ENCODE assay signal across 23 cellular contexts in the genomic region with DNA sequence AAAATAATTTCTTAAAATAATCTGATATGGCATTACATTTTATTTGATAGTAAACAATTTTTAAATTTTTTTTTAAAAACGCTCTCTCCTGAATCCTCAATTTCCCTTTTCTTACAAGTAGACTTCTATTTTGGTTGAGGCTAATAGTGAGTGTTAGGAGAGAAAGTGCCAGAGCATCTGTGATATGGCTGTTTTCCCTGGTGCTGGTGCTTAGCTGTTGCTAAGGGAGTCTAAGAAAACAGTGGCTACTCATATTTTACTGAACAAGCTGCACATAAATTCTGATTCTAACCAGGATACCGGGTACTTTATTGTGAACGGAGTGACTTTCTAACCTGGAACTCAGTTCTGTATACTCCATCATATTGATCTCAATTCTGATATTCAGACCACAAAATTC.
"Had no signal": no experiment of that assay in that cellular context is flagged by ENCODE, and none has a peak within 500 bp of the region (broad histone marks: within the 10 kb centered on the region; RNA-seq: fewer than 3 reads in every experiment).

No MANE protein-coding gene starts in this region.

- H3K27me3 ChIP-seq: SJCRH30 had no signal

- H3K4me1 ChIP-seq: SJCRH30 had no signal

- FAIRE-seq: HTR-8/SVneo, K562, RCC 7860 had no signal

- H3K9me3 ChIP-seq: SJCRH30 had no signal

- H3K4me3 ChIP-seq: K562, SJCRH30 had no signal

- H3K36me3 ChIP-seq: SJCRH30 had no signal

- DNase-seq: Kasumi-1, MM.1S, NCI-H1092 treated with DMSO at 0.1 percent for 48 hours, NCI-H1436, NCI-H187, NCI-H2029, NCI-H2081 treated with DMSO at 0.1 percent for 48 hours, NCI-H2171, NCI-H226, NCI-H446, NCI-H510A, NCI-H524 treated with DMSO at 0.1 percent for 48 hours, NCI-H69, NCI-H774, RPMI8226, SHP77 treated with DMSO at 0.1 percent for 48 hours, SJCRH30 had no signal

- H3K27ac ChIP-seq: HL-60, KMS-11, SJCRH30 had no signal

- ATAC-seq: K562, SK-N-SH treated with all-trans-retinoic acid at 6 μM for 48 hours had no signal
